15 cellular contexts compared by ENCODE assay signal in genomic region chr9:20396509-20396908, GRCh38.
"Had no signal": no experiment of that assay in that cellular context is flagged by ENCODE, and none has a peak within 500 bp of the region (broad histone marks: within the 10 kb centered on the region; RNA-seq: fewer than 3 reads in every experiment).

No MANE protein-coding gene starts in this region.

- H3K36me3 ChIP-seq: left ventricle myocardium inferior, right atrium auricular region, SJSA1 had no signal

- H3K4me3 Mint-ChIP-seq: activated T-helper 17 cell treated with anti-CD3 and anti-CD28 coated beads, Interleukin-2, amount 50 U/mL, for 72 hours; natural killer cell treated with Interleukin-12 subunit alpha and Interleukin-12 subunit beta and Interleukin-15 and Interleukin-18, amount 100 ng/mL, for 72 hours had no signal

- H3K36me3 Mint-ChIP-seq: natural killer cell treated with Interleukin-12 subunit alpha and Interleukin-12 subunit beta and Interleukin-15 and Interleukin-18, amount 100 ng/mL, for 72 hours had no signal

- H3K9me3 Mint-ChIP-seq: activated T-helper 17 cell treated with anti-CD3 and anti-CD28 coated beads, Interleukin-2, amount 50 U/mL, for 72 hours; natural killer cell treated with Interleukin-12 subunit alpha and Interleukin-12 subunit beta and Interleukin-15 and Interleukin-18, amount 100 ng/mL, for 72 hours had no signal

- H3K4me1 ChIP-seq: left ventricle myocardium inferior, right atrium auricular region, SJSA1 had no signal

- H3K27ac ChIP-seq: left ventricle myocardium inferior, right atrium auricular region, SJSA1, skin epidermis had no signal

- H3K4me3 ChIP-seq: left ventricle myocardium inferior, mucosa of descending colon, right atrium auricular region, SJSA1, skin epidermis had no signal

- H3K27ac Mint-ChIP-seq: activated T-helper 17 cell treated with anti-CD3 and anti-CD28 coated beads, Interleukin-2, amount 50 U/mL, for 72 hours; natural killer cell treated with Interleukin-12 subunit alpha and Interleukin-12 subunit beta and Interleukin-15 and Interleukin-18, amount 100 ng/mL, for 72 hours had no signal

- ATAC-seq: activated T-helper 17 cell treated with anti-CD3 and anti-CD28 coated beads, Interleukin-2, amount 50 U/mL, for 72 hours; natural killer cell treated with Interleukin-12 subunit alpha and Interleukin-12 subunit beta and Interleukin-15 and Interleukin-18, amount 100 ng/mL, for 72 hours had no signal

- DNase-seq: activated CD8-positive, alpha-beta memory T cell treated with anti-CD3 and anti-CD28 coated beads, Interleukin-2, amount 50 U/mL, for 48 hours; aorta; cerebellar nuclear complex; effector CD8-positive, alpha-beta T cell; foreskin fibroblast; glutamatergic neuron; left ventricle myocardium inferior; mucosa of descending colon; occipital lobe; SW 1271 had no signal

- H3K27me3 ChIP-seq: right atrium auricular region, SJSA1 had no signal

- H3K9me3 ChIP-seq: left ventricle myocardium inferior, mucosa of descending colon, right atrium auricular region, SJSA1 had no signal

- H3K27me3 Mint-ChIP-seq: activated T-helper 17 cell treated with anti-CD3 and anti-CD28 coated beads, Interleukin-2, amount 50 U/mL, for 72 hours; natural killer cell treated with Interleukin-12 subunit alpha and Interleukin-12 subunit beta and Interleukin-15 and Interleukin-18, amount 100 ng/mL, for 72 hours had no signal
